In genomic region chrX:154378799-154379568, GRCh38 we compare ENCODE assay signal across 8 cellular contexts. TPM values are rescaled to one million over a fixed set of nuclear protein-coding genes. Genes with fewer than 3 reads are reported as not detected.
DNase-seq lines count a peak whose midpoint lies in the region; ATAC-seq and TF ChIP-seq lines count a peak whose summit lies in the region.

Gene EMD, plus strand, starts transcription at chrX:154379295. Its CDS starts 190 bp downstream, at chrX:154379485.

- TF ChIP-seq CTCF in WTC11 (IDR thresholded peaks at IDR 0.05) (no peak), cardiac fibroblast (IDR thresholded peaks at IDR 0.05; ENCODE audit: low read depth, low read length) (no peak)

- no peak within 1 kb of the TSS for H2AFZ ChIP-seq in ACC112 (ENCODE audit: low read length, unreplicated experiment)

- H3K4me1 ChIP-seq in ACC112 (ENCODE audit: control insufficient read depth, insufficient read depth, low read length, unreplicated experiment): peaks cover 6% of the 10 kb centered on the region

- peaks cover 20% of the 10 kb centered on the region for H3K4me1 Mint-ChIP-seq in WTC11
- H3K4me1 Mint-ChIP-seq in immature natural killer cell: peaks cover 22 to 28% of the 10 kb centered on the region in 2 donors

- H3K36me3 ChIP-seq in ACC112 (ENCODE audit: insufficient read depth, low read length): no peaks in the 10 kb centered on the region

- H3K4me3 ChIP-seq in ACC112 (ENCODE audit: low read depth, low read length): peak within 1 kb of the TSS; percentile 94
- H3K4me3 ChIP-seq in cardiac fibroblast (replicated peaks in 1 of 2; ENCODE audit: low read depth in 2 of 2, low read length in 2 of 2): peak within 1 kb of the TSS; percentile 64 to 71

- DNase-seq in NCI-H2227 treated with DMSO at 0.1 percent for 48 hours (lab: John Stamatoyannopoulos, UW) (peak; percentile 100), WTC11 (ENCODE audit: low spot score) (peak; percentile 95), cardiac fibroblast (ENCODE audit: low read depth in 2 of 2) (peak; percentile 97 to 99), immature natural killer cell (peak; percentile 95 to 98 (median 96)), smooth muscle cell of the brain vasculature (ENCODE audit: low read depth, low spot score) (peak; percentile 88)

- H3K36me3 Mint-ChIP-seq in WTC11: peaks cover 9% of the 10 kb centered on the region
- H3K36me3 Mint-ChIP-seq in immature natural killer cell: peaks cover 0 to 3% (median 3%) of the 10 kb centered on the region in 3 donors

- ATAC-seq in GM18873 (IDR thresholded peaks at IDR 0.05; ENCODE audit: low FRiP score, unreplicated experiment): peak; percentile 82
- ATAC-seq in HG03139 (IDR thresholded peaks at IDR 0.05; ENCODE audit: unreplicated experiment): peak; percentile 74
- peak; percentile 83 for ATAC-seq in WTC11

- H3K27ac Mint-ChIP-seq in WTC11 (peak within 1 kb of the TSS; percentile 100), immature natural killer cell (peak within 1 kb of the TSS; percentile 87 to 95 (median 94))

- H3K27me3 Mint-ChIP-seq in WTC11 (ENCODE audit: low read depth): peaks cover 8% of the 10 kb centered on the region
- H3K27me3 Mint-ChIP-seq in immature natural killer cell (ENCODE audit: low read depth in 3 of 3): peaks cover 14 to 17% (median 15%) of the 10 kb centered on the region in 3 donors

- H3K27me3 ChIP-seq in ACC112 (ENCODE audit: insufficient read depth, low read length): no peaks in the 10 kb centered on the region

- H3K79me2 ChIP-seq in ACC112 (ENCODE audit: control insufficient read depth, insufficient read depth, low read length, unreplicated experiment): peaks cover 16% of the 10 kb centered on the region

- POLR2A ChIA-PET in WTC11 (lab: Charles Lee): interaction anchor here (1.0 to 3.3 kb wide), 4 partner anchors 8 to 30 kb away, joined by 3 to 13 read pairs (median 6); partner anchors contain the start of genes DNASE1L1 and RPL10

- H3K27ac ChIP-seq in ACC112 (ENCODE audit: low read depth, low read length): peak within 1 kb of the TSS; percentile 97

- H3K9me3 Mint-ChIP-seq in WTC11 (no peaks in the 10 kb centered on the region), immature natural killer cell (no peaks in the 10 kb centered on the region)

- H3K4me3 Mint-ChIP-seq in WTC11 (peak within 1 kb of the TSS; percentile 85), immature natural killer cell (peak within 1 kb of the TSS; percentile 78 to 82 (median 79))

- CTCF ChIA-PET in WTC11 (lab: Charles Lee): no interaction called here

TF ChIP-seq in WTC11, 78 proteins besides CTCF, POLR2A, EP300 and RAD21 (continues in another document):
- TF ChIP-seq ZBTB21 (CRISPR knock-in tag; IDR thresholded peaks at IDR 0.05; ENCODE audit: borderline replicate concordance) (peak; percentile 99), ARID4B (CRISPR knock-in tag; IDR thresholded peaks at IDR 0.05; ENCODE audit: borderline replicate concordance) (0 out of 2 replicates have a peak, but pooled peaks have one; percentile 28), CREM (CRISPR knock-in tag; IDR thresholded peaks at IDR 0.05) (peak; percentile 88), E2F5 (CRISPR knock-in tag; IDR thresholded peaks at IDR 0.05) (0 out of 2 replicates have a peak, but pooled peaks have one; percentile 25), FOXP1 (CRISPR knock-in tag; IDR thresholded peaks at IDR 0.05; ENCODE audit: borderline replicate concordance) (peak; percentile 69), SP1 (CRISPR knock-in tag; conservative IDR thresholded peaks at IDR 0.05) (peak; percentile 91), CBFB (CRISPR knock-in tag; IDR thresholded peaks at IDR 0.05; ENCODE audit: low read depth) (no peak), PRDM15 (CRISPR knock-in tag; IDR thresholded peaks at IDR 0.05) (no peak), MYBL2 (CRISPR knock-in tag; IDR thresholded peaks at IDR 0.05) (peak; percentile 78), MAX (CRISPR knock-in tag; IDR thresholded peaks at IDR 0.05) (peak; percentile 38; the same call in 1 of the 2 replicates), HMGXB4 (CRISPR knock-in tag; IDR thresholded peaks at IDR 0.05) (peak; percentile 70; the same call in 1 of the 2 replicates), GTF2I (CRISPR knock-in tag; conservative IDR thresholded peaks at IDR 0.05) (no peak), FOXK1 (CRISPR knock-in tag; IDR thresholded peaks at IDR 0.05) (peak; percentile 62), NFE2L1 (CRISPR knock-in tag; IDR thresholded peaks at IDR 0.05) (no peak; the same call in 1 of the 2 replicates), ETV6 (CRISPR knock-in tag; IDR thresholded peaks at IDR 0.05) (peak; percentile 33; the same call in 1 of the 2 replicates)

RNA-seq across cellular contexts. Expression of gene EMD, which starts in this region (rescaled TPM):
- total RNA-seq in WTC11 (2021): 69.8 to 78.3 TPM (median 72.7 TPM) in 3 replicates
- polyA plus RNA-seq in immature natural killer cell: 10 to 100 TPM; 27.2 to 31.2 (median 28.9) TPM

Comparison
In these comparisons a context has a peak if more than half of its experiments do, and no peak if none do; other contexts are left out.
1. Peak in every context shown above with its lines: DNase-seq, ATAC-seq, H3K4me3 ChIP-seq and H3K27ac ChIP-seq.